ENCODE assay signal across 20 cellular contexts in genomic region chr18:34764451-34764850, GRCh38. TPM values are rescaled to one million over a fixed set of nuclear protein-coding genes. Genes with fewer than 3 reads are reported as not detected.
"Had no signal": no experiment of that assay in that cellular context is flagged by ENCODE, and none has a peak within 500 bp of the region (broad histone marks: within the 10 kb centered on the region; RNA-seq: fewer than 3 reads in every experiment).

No MANE protein-coding gene starts in this region.

- H3K27ac Mint-ChIP-seq: activated CD4-positive, alpha-beta memory T cell treated with anti-CD3 and anti-CD28 coated beads, Interleukin-2, amount 10 ng/mL, durations not matched to agents 7 days and 5 days; activated naive CD8-positive, alpha-beta T cell; naive thymus-derived CD4-positive, alpha-beta T cell; stimulated activated memory B cell treated with anti-CD40 and anti-IgM and Interleukin-4, amounts not matched to agents 10 μg/mL and 1 μg/mL and 100 μg/mL, for 72 hours had no signal

- H3K79me2 ChIP-seq: parathyroid adenoma had no signal

- H3K27me3 Mint-ChIP-seq: brain; stimulated activated memory B cell treated with anti-CD40 and anti-IgM and Interleukin-4, amounts not matched to agents 10 μg/mL and 1 μg/mL and 100 μg/mL, for 72 hours had no signal

- ATAC-seq: activated T-cell treated with anti-CD3 and anti-CD28 coated beads, Interleukin-2, amount 50 U/mL, for 4 hours; gastroesophageal sphincter; left lobe of liver; mucosa of descending colon; naive thymus-derived CD4-positive, alpha-beta T cell; stimulated activated memory B cell treated with anti-CD40 and anti-IgM and Interleukin-4, amounts not matched to agents 10 μg/mL and 1 μg/mL and 100 μg/mL, for 72 hours had no signal

- H3K36me3 Mint-ChIP-seq: activated naive CD8-positive, alpha-beta T cell; naive thymus-derived CD4-positive, alpha-beta T cell; stimulated activated memory B cell treated with anti-CD40 and anti-IgM and Interleukin-4, amounts not matched to agents 10 μg/mL and 1 μg/mL and 100 μg/mL, for 72 hours had no signal

- H2AFZ ChIP-seq: parathyroid adenoma had no signal

- H3K9me3 Mint-ChIP-seq: activated CD4-positive, alpha-beta memory T cell treated with anti-CD3 and anti-CD28 coated beads, Interleukin-2, amount 10 ng/mL, durations not matched to agents 7 days and 5 days; activated T-cell treated with anti-CD3 and anti-CD28 coated beads, Interleukin-2, amount 50 U/mL, for 4 hours; central memory CD8-positive, alpha-beta T cell; stimulated activated memory B cell treated with anti-CD40 and anti-IgM and Interleukin-4, amounts not matched to agents 10 μg/mL and 1 μg/mL and 100 μg/mL, for 72 hours had no signal

- H3K36me3 ChIP-seq: neutrophil, thyroid gland had no signal

- H3K27me3 ChIP-seq: gastroesophageal sphincter, thyroid gland had no signal

- H3K27ac ChIP-seq: epithelial cell of prostate, gastroesophageal sphincter, neutrophil, parathyroid adenoma, thyroid gland had no signal

- H3K4me3 ChIP-seq: gastroesophageal sphincter, mucosa of descending colon, thyroid gland had no signal

- H3K9me3 ChIP-seq: gastroesophageal sphincter, mucosa of descending colon, neutrophil, thyroid gland had no signal

- H3K4me1 Mint-ChIP-seq: activated CD4-positive, alpha-beta memory T cell treated with anti-CD3 and anti-CD28 coated beads, Interleukin-2, amount 10 ng/mL, durations not matched to agents 7 days and 5 days; central memory CD8-positive, alpha-beta T cell; naive thymus-derived CD4-positive, alpha-beta T cell; stimulated activated memory B cell treated with anti-CD40 and anti-IgM and Interleukin-4, amounts not matched to agents 10 μg/mL and 1 μg/mL and 100 μg/mL, for 72 hours had no signal

- H3K9ac ChIP-seq: parathyroid adenoma had no signal

- DNase-seq: activated CD4-positive, alpha-beta memory T cell treated with anti-CD3 and anti-CD28 coated beads, Interleukin-2, amount 10 ng/mL, durations not matched to agents 7 days and 5 days; activated CD4-positive, alpha-beta T cell treated with anti-CD3 and anti-CD28 coated beads for 4 hours; activated gamma-delta T cell; activated T-cell treated with anti-CD3 and anti-CD28 coated beads, Interleukin-2, amount 50 U/mL, for 4 hours; amniotic stem cell; cortex of kidney; effector CD8-positive, alpha-beta T cell; islet precursor cell; mucosa of descending colon; naive thymus-derived CD4-positive, alpha-beta T cell; thyroid gland had no signal

- H3K4me1 ChIP-seq: gastroesophageal sphincter, parathyroid adenoma had no signal

- H3K4me3 Mint-ChIP-seq: activated CD4-positive, alpha-beta memory T cell treated with anti-CD3 and anti-CD28 coated beads, Interleukin-2, amount 10 ng/mL, durations not matched to agents 7 days and 5 days; activated naive CD8-positive, alpha-beta T cell; activated T-cell treated with anti-CD3 and anti-CD28 coated beads, Interleukin-2, amount 50 U/mL, for 4 hours; brain; central memory CD8-positive, alpha-beta T cell; naive thymus-derived CD4-positive, alpha-beta T cell; stimulated activated memory B cell treated with anti-CD40 and anti-IgM and Interleukin-4, amounts not matched to agents 10 μg/mL and 1 μg/mL and 100 μg/mL, for 72 hours had no signal

RNA-seq across cellular contexts. Expression of gene DTNA, which starts 54.4 kb away (rescaled TPM):
- polyA plus RNA-seq: naive thymus-derived CD4-positive, alpha-beta T cell had no signal
